Comparison of ENCODE assay signal across 18 cellular contexts in the genomic region with DNA sequence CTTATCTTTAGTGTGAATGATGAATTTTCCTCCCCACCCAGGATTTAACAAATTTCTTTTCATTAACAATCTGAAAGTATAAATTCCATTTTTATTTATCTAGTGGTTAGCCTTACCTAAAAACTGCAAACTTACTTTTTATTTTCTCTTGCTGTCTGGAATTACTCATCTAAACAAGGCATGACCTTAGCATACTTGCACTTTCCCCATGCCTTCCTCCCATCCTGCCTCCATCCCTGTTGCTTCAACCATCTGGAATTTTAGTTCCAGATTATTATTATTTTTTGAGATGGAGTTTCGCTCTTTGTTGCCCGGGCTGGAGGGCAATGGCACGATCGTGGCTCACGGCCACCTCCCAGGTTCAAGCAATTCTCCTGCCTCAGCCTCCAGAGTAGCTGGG. TPM values are rescaled to one million over a fixed set of nuclear protein-coding genes. Genes with fewer than 3 reads are reported as not detected.
A peak's percentile ranks its signal among the peaks of the same experiment; 100 is the strongest.
DNase-seq lines count a peak whose midpoint lies in the region; ATAC-seq, FAIRE-seq and TF ChIP-seq lines count a peak whose summit lies in the region.
"Had no signal": no experiment of that assay in that cellular context is flagged by ENCODE, and none has a peak within 500 bp of the region (broad histone marks: within the 10 kb centered on the region; RNA-seq: fewer than 3 reads in every experiment).

No MANE protein-coding gene starts in this region.

- no peak overlapping the region for H2BK5ac ChIP-seq in mesenchymal stem cell (ENCODE audit: low read depth, low read length, poor library complexity, severe bottlenecking)

- H2BK15ac ChIP-seq in mesenchymal stem cell (ENCODE audit: low read depth, poor library complexity, severe bottlenecking) = no peak overlapping the region

- FAIRE-seq in endothelial cell of umbilical vein (lab: Jason Lieb, UNC) = no peak

- H2AK5ac ChIP-seq in mesenchymal stem cell (ENCODE audit: low read length, severe bottlenecking) = no peak overlapping the region

- H4K8ac ChIP-seq in mesenchymal stem cell (ENCODE audit: low read length) = no peak overlapping the region

- H3K4me2 ChIP-seq in endothelial cell of umbilical vein (ENCODE audit: insufficient read depth, low read length) = no peak overlapping the region
- H3K4me2 ChIP-seq in mesenchymal stem cell (ENCODE audit: low read length, poor library complexity, severe bottlenecking) = no peak overlapping the region
- H3K4me2 ChIP-seq: BLaER1 treated with 17β-estradiol and CSF1 and Interleukin-3, amounts not matched to agents 10 nM and 100 nM had no signal

- TF ChIP-seq EP300 in transverse colon (IDR thresholded peaks at IDR 0.05; ENCODE audit: low read depth) = no peak

- POLR2A ChIA-PET in endothelial cell of umbilical vein (lab: Charles Lee) = no interaction called here

- TF ChIP-seq CTCF in endothelial cell of umbilical vein (IDR thresholded peaks at IDR 0.05; ENCODE audit: extremely low read depth in 1 of 2, insufficient read depth in 1 of 2, low read depth in 1 of 2, low read length in 2 of 2) (no peak), transverse colon (IDR thresholded peaks at IDR 0.05) (no peak), thyroid gland (IDR thresholded peaks at IDR 0.05) (no peak)

- H4K20me1 ChIP-seq in endothelial cell of umbilical vein (replicated peaks; ENCODE audit: control insufficient read depth, extremely low read depth, insufficient read depth, low read length) = no peaks in the 10 kb centered on the region

- H3K9ac ChIP-seq in endothelial cell of umbilical vein (replicated peaks; ENCODE audit: extremely low read depth, insufficient read depth, low read length) = no peak overlapping the region
- no peak overlapping the region for H3K9ac ChIP-seq in mesenchymal stem cell (ENCODE audit: low read length)
- H3K9ac ChIP-seq: BLaER1 treated with 17β-estradiol and CSF1 and Interleukin-3, amounts not matched to agents 10 nM and 100 nM had no signal

- WGBS in mesenchymal stem cell = 82% methylated on average over 5 of the region's 5 CpGs
- 96 to 100% methylated on average over 5 of the region's 5 CpGs for WGBS in transverse colon (ENCODE audit: low coverage in 1 of 2), 2 donors
- 97 to 98% methylated on average over 5 of the region's 5 CpGs for WGBS in thyroid gland, 2 donors

- H3K14ac ChIP-seq in mesenchymal stem cell (ENCODE audit: low read length in 2 of 2) = no peak overlapping the region

- H2AFZ ChIP-seq in endothelial cell of umbilical vein (ENCODE audit: low read depth, low read length) = no peak overlapping the region
- H2AFZ ChIP-seq in mesenchymal stem cell (ENCODE audit: low read depth, low read length) = no peak overlapping the region

- peaks cover 13% of the 10 kb centered on the region for H3K79me1 ChIP-seq in mesenchymal stem cell (replicated peaks; ENCODE audit: low read length, poor library complexity, severe bottlenecking)

- H3K27me3 ChIP-seq in endothelial cell of umbilical vein (ENCODE audit: control insufficient read depth in 2 of 2, insufficient read depth in 2 of 2, low read length in 2 of 2) = no peaks in the 10 kb centered on the region
- no peaks in the 10 kb centered on the region for H3K27me3 ChIP-seq in mesenchymal stem cell (ENCODE audit: control insufficient read depth in 1 of 2, insufficient read depth in 1 of 2, low read length in 2 of 2)
- no peaks in the 10 kb centered on the region for H3K27me3 ChIP-seq in transverse colon
- no peaks in the 10 kb centered on the region for H3K27me3 ChIP-seq in thyroid gland
- H3K27me3 ChIP-seq: BLaER1 treated with 17β-estradiol and CSF1 and Interleukin-3, amounts not matched to agents 10 nM and 100 nM had no signal

- peaks cover 15% of the 10 kb centered on the region for H3K4me1 ChIP-seq in endothelial cell of umbilical vein (ENCODE audit: control insufficient read depth, extremely low read depth, insufficient read depth, low read length)
- H3K4me1 ChIP-seq in mesenchymal stem cell (ENCODE audit: control insufficient read depth, insufficient read depth, low read depth, low read length) = peaks cover 2% of the 10 kb centered on the region
- peaks cover 0 to 8% (median 0%) of the 10 kb centered on the region in 4 donors for H3K4me1 ChIP-seq in transverse colon
- H3K4me1 ChIP-seq in thyroid gland = no peaks in the 10 kb centered on the region

- H3K23ac ChIP-seq in mesenchymal stem cell (ENCODE audit: low read length in 2 of 2) = no peak overlapping the region

- H2BK120ac ChIP-seq in mesenchymal stem cell (ENCODE audit: low read depth, low read length) = no peak overlapping the region

- H3K4me3 ChIP-seq in endothelial cell of umbilical vein (replicated peaks in 1 of 3; ENCODE audit: insufficient read depth in 1 of 3, low read depth in 1 of 3, low read length in 3 of 3) (no peak overlapping the region), mesenchymal stem cell (ENCODE audit: insufficient read depth in 1 of 2, low read depth in 1 of 2, low read length in 2 of 2) (no peak overlapping the region), transverse colon (no peak overlapping the region), thyroid gland (replicated peaks in 1 of 3) (no peak overlapping the region)
- H3K4me3 ChIP-seq: BLaER1 treated with 17β-estradiol and CSF1 and Interleukin-3, amounts not matched to agents 10 nM and 100 nM had no signal

- no peaks in the 10 kb centered on the region for H3K9me1 ChIP-seq in endothelial cell of umbilical vein (replicated peaks; ENCODE audit: control insufficient read depth, extremely low read depth, insufficient read depth, low read length)

- no peaks in the 10 kb centered on the region for H3K79me2 ChIP-seq in endothelial cell of umbilical vein (ENCODE audit: control insufficient read depth, insufficient read depth, low read length)

- DNase-seq in EH (ENCODE audit: low read depth) (peak; percentile 83), NCI-H226 (peak; percentile 47), endothelial cell of umbilical vein (ENCODE audit: low read depth, low spot score) (peak; percentile 12), mesenchymal stem cell (peak; percentile 58), transverse colon (no peak), thyroid gland (no peak)
- no peak for DNase-seq in activated effector memory CD4-positive, alpha-beta T cell treated with anti-CD3 and anti-CD28 coated beads, Interleukin-2, amount 50 U/mL, for 16 hours
- DNase-seq: DND-41; Kasumi-1; NCI-H1105; NCI-H187; NCI-H446; NCI-H69; NK-92 treated with Interleukin-12 subunit alpha and Interleukin-12 subunit beta, amount 100 ng/mL, for 24 hours; RPMI8226 had no signal

- H3K18ac ChIP-seq in mesenchymal stem cell (ENCODE audit: low read depth in 1 of 2, low read length in 2 of 2) = peak overlapping the region in 1 of 2 experiments; percentile 12

- dilution Hi-C loops in endothelial cell of umbilical vein (cut with MboI; ENCODE audit: extremely low pct_ligation_motif_present, low sequenced_read_pairs) = no loop called here

- in situ Hi-C loops in transverse colon (cut with MboI; ENCODE audit: low pct_ligation_motif_present in 1 of 4, low pct_unique_long_range_greater_than_20kb in 1 of 4, low sequenced_read_pairs in 3 of 4) = no loop called here

- no TSS peak for BruUV-seq in endothelial cell of umbilical vein (replicated peaks; lab: Mats Ljungman, UMichigan)

- no peak for ATAC-seq in HG03442 (IDR thresholded peaks at IDR 0.05; ENCODE audit: unreplicated experiment)

- CTCF ChIA-PET in endothelial cell of umbilical vein (lab: Charles Lee) = interaction anchor here (1.0 kb wide), 2 partner anchors 25 kb away, joined by 3 read pairs; no protein-coding TSS in a partner anchor

- TF ChIP-seq POLR2A in endothelial cell of umbilical vein (IDR thresholded peaks at IDR 0.05; ENCODE audit: low read depth, low read length) = no peak
- TF ChIP-seq POLR2A in transverse colon (IDR thresholded peaks at IDR 0.05) = no peak
- TF ChIP-seq POLR2A in thyroid gland (IDR thresholded peaks at IDR 0.05) = no peak

- H3K36me3 ChIP-seq in endothelial cell of umbilical vein (ENCODE audit: control insufficient read depth in 2 of 2, extremely low read depth in 1 of 2, insufficient read depth in 2 of 2, low read length in 2 of 2) = no peaks in the 10 kb centered on the region
- H3K36me3 ChIP-seq in mesenchymal stem cell (ENCODE audit: control insufficient read depth in 1 of 2, insufficient read depth in 2 of 2, low read depth in 1 of 2, low read length in 2 of 2) = peaks cover 0 to 17% of the 10 kb centered on the region in 2 experiments
- peaks cover 0 to 5% (median 0%) of the 10 kb centered on the region in 4 donors for H3K36me3 ChIP-seq in transverse colon
- H3K36me3 ChIP-seq in thyroid gland = no peaks in the 10 kb centered on the region

- H3K27ac ChIP-seq in endothelial cell of umbilical vein (ENCODE audit: insufficient read depth, low read depth, low read length) (no peak overlapping the region), mesenchymal stem cell (ENCODE audit: low read length, poor library complexity, severe bottlenecking) (no peak overlapping the region), transverse colon (no peak overlapping the region), thyroid gland (no peak overlapping the region)
- H3K27ac ChIP-seq: BLaER1 treated with 17β-estradiol and CSF1 and Interleukin-3, amounts not matched to agents 10 nM and 100 nM had no signal

- no peak overlapping the region for H4K91ac ChIP-seq in mesenchymal stem cell (ENCODE audit: low read length)

- H3K9me3 ChIP-seq in endothelial cell of umbilical vein (replicated peaks; ENCODE audit: control insufficient read depth, insufficient read depth, low read length) (no peaks in the 10 kb centered on the region), mesenchymal stem cell (ENCODE audit: control insufficient read depth, low read length) (no peaks in the 10 kb centered on the region), transverse colon (no peaks in the 10 kb centered on the region), thyroid gland (no peaks in the 10 kb centered on the region)
- H3K9me3 ChIP-seq: BLaER1 treated with 17β-estradiol and CSF1 and Interleukin-3, amounts not matched to agents 10 nM and 100 nM had no signal

- no peak overlapping the region for H3K4ac ChIP-seq in mesenchymal stem cell (ENCODE audit: low read depth in 1 of 2, low read length in 2 of 2)

- no peak overlapping the region for H2BK12ac ChIP-seq in mesenchymal stem cell (ENCODE audit: low read length in 2 of 2)

- intact Hi-C loops in endothelial cell of umbilical vein (cut with micrococcal nuclease) (no loop called here), transverse colon (cut with DNase I; ENCODE audit: low total_unique reads) (no loop called here), thyroid gland (cut with DNase I) (no loop called here)

RNA-seq across cellular contexts. Expression of gene GDF7, which starts 35.6 kb away (rescaled TPM):
- total RNA-seq in endothelial cell of umbilical vein (1.1 and 3.7 TPM in 2 replicates), transverse colon (1 to 10 TPM in 1 of 4 donors, under 1 TPM in 3; 0.20 to 1.1 (median 0.58) TPM), thyroid gland (under 1 TPM; under 0.01 to 0.42 (median 0.13) TPM)
- polyA plus RNA-seq in endothelial cell of umbilical vein = 3.9 and 4.1 TPM in 2 replicates
- polyA plus RNA-seq in endothelial cell of umbilical vein (2011; cell fraction: cytosol; rRNA removed) = 3.7 and 4.2 TPM in 2 replicates
- polyA plus RNA-seq in endothelial cell of umbilical vein (2011; cell fraction: nucleus; rRNA removed) = 12.2 and 14.2 TPM in 2 replicates
- 4.1 and 14.2 TPM in 2 replicates for polyA plus RNA-seq in endothelial cell of umbilical vein (2012)
- polyA minus RNA-seq in endothelial cell of umbilical vein = 10.6 and 16.9 TPM in 2 replicates
- not detected for polyA minus RNA-seq in endothelial cell of umbilical vein (2011; cell fraction: cytosol; rRNA and poly(A)+ RNA removed)
- 6.1 and 6.8 TPM in 2 replicates for polyA minus RNA-seq in endothelial cell of umbilical vein (2011; cell fraction: nucleus; rRNA and poly(A)+ RNA removed)
- polyA plus RNA-seq in mesenchymal stem cell (2013, experiment 1 of 2) = 0.23 TPM
- polyA plus RNA-seq in mesenchymal stem cell (2013, experiment 2 of 2) = 0.25 TPM
- total RNA-seq: HT-29 had no signal

RNA-seq across cellular contexts. Expression of gene HS1BP3, which starts 51.7 kb away (rescaled TPM):
- 27.8 and 33.1 TPM in 2 replicates for total RNA-seq in endothelial cell of umbilical vein
- 27.4 and 36.3 TPM in 2 replicates for polyA plus RNA-seq in endothelial cell of umbilical vein
- polyA plus RNA-seq in endothelial cell of umbilical vein (2011; cell fraction: cytosol; rRNA removed) = 17.0 and 22.6 TPM in 2 replicates
- 42.4 and 48.5 TPM in 2 replicates for polyA plus RNA-seq in endothelial cell of umbilical vein (2011; cell fraction: nucleus; rRNA removed)
- polyA plus RNA-seq in endothelial cell of umbilical vein (2012) = 19.9 and 37.4 TPM in 2 replicates
- polyA minus RNA-seq in endothelial cell of umbilical vein = 22.4 and 24.7 TPM in 2 replicates
- polyA minus RNA-seq in endothelial cell of umbilical vein (2011; cell fraction: cytosol; rRNA and poly(A)+ RNA removed) = 7.2 TPM
- polyA minus RNA-seq in endothelial cell of umbilical vein (2011; cell fraction: nucleus; rRNA and poly(A)+ RNA removed) = 26.3 and 35.3 TPM in 2 replicates
- 42.4 TPM for polyA plus RNA-seq in mesenchymal stem cell (2013, experiment 1 of 2)
- 39.8 TPM for polyA plus RNA-seq in mesenchymal stem cell (2013, experiment 2 of 2)
- 10 to 100 TPM; 29.5 to 44.2 (median 33.1) TPM for total RNA-seq in transverse colon
- 10 to 100 TPM; 30.8 to 42.7 (median 41.7) TPM for total RNA-seq in thyroid gland

Comparison
In these comparisons a context has a peak if more than half of its experiments do, and no peak if none do; other contexts are left out.
1. DNase-seq: peak in EH (single experiment), NCI-H226 (single experiment), endothelial cell of umbilical vein (single experiment) and mesenchymal stem cell (single experiment); none in transverse colon (single experiment), thyroid gland (0 of 2) and activated effector memory CD4-positive, alpha-beta T cell treated with anti-CD3 and anti-CD28 coated beads, Interleukin-2, amount 50 U/mL, for 16 hours (single experiment).